ENCODE assay signal across 16 cellular contexts in genomic region chr4:3527914-3528876, GRCh38. TPM values are rescaled to one million over a fixed set of nuclear protein-coding genes. Genes with fewer than 3 reads are reported as not detected.
DNase-seq lines count a peak whose midpoint lies in the region; TF ChIP-seq lines count a peak whose summit lies in the region.
"Had no signal": no experiment of that assay in that cellular context is flagged by ENCODE, and none has a peak within 500 bp of the region (broad histone marks: within the 10 kb centered on the region; RNA-seq: fewer than 3 reads in every experiment).

No MANE protein-coding gene starts in this region.

- H3K27me3 ChIP-seq in right atrium auricular region: no peaks in the 10 kb centered on the region
- H3K27me3 ChIP-seq in neutrophil: no peaks in the 10 kb centered on the region

- H3K4me3 ChIP-seq in right atrium auricular region: no peak overlapping the region
- H3K4me3 ChIP-seq in coronary artery: no peak overlapping the region
- no peak overlapping the region for H3K4me3 ChIP-seq in neutrophil (ENCODE audit: low read depth in 1 of 2, low read length in 1 of 2)
- H3K4me3 ChIP-seq: skin epidermis had no signal

- no peak overlapping the region for H3K27ac ChIP-seq in right atrium auricular region
- no peak overlapping the region for H3K27ac ChIP-seq in coronary artery
- H3K27ac ChIP-seq in neutrophil: peak overlapping the region; percentile 79
- H3K27ac ChIP-seq: skin epidermis had no signal

- DNase-seq in cardiac septum (ENCODE audit: low spot score) (peak; percentile 73), right atrium auricular region (ENCODE audit: low spot score) (no peak), coronary artery (ENCODE audit: low spot score) (peak; percentile 47), DMS153 treated with DMSO at 0.1 percent for 48 hours (lab: John Stamatoyannopoulos, UW; ENCODE audit: unreplicated experiment) (no peak)
- no peak for DNase-seq in stimulated activated CD4-positive, alpha-beta T cell treated with anti-CD3 and anti-CD28 coated beads, Interleukin-1b, Interleukin-23, amount 100 ng/mL, for 48 hours
- DNase-seq in activated CD4-positive, CD25-positive, alpha-beta regulatory T cell treated with anti-CD3 and anti-CD28 coated beads, Interleukin-2, amount 50 U/mL, for 72 hours: no peak
- DNase-seq: ACHN; activated CD8-positive, alpha-beta T cell treated with anti-CD3 and anti-CD28 coated beads for 36 hours; activated naive CD4-positive, alpha-beta T cell; amniotic stem cell; HCEC 1CT; NCI-H1436; NCI-H510A treated with DMSO at 0.1 percent for 48 hours; stimulated activated CD4-positive, alpha-beta T cell treated with anti-CD3 and anti-CD28 coated beads, Interleukin-2, amount 100 ng/mL, for 24 hours had no signal

- peaks cover 0 to 25% of the 10 kb centered on the region in 2 donors for H3K4me1 ChIP-seq in right atrium auricular region
- peaks cover 41 to 42% of the 10 kb centered on the region in 2 experiments for H3K4me1 ChIP-seq in neutrophil (ENCODE audit: control insufficient read depth in 1 of 2, insufficient read depth in 1 of 2, low read depth in 1 of 2, low read length in 1 of 2)

- H3K9me3 ChIP-seq in right atrium auricular region (no peaks in the 10 kb centered on the region), neutrophil (no peaks in the 10 kb centered on the region)

- TF ChIP-seq CTCF in right atrium auricular region (IDR thresholded peaks at IDR 0.05): no peak
- TF ChIP-seq CTCF in coronary artery (IDR thresholded peaks at IDR 0.05): no peak
- TF ChIP-seq CTCF in neutrophil (IDR thresholded peaks at IDR 0.05): no peak

- intact Hi-C loops in cardiac septum (cut with DNase I): no loop called here

- H3K36me3 ChIP-seq in right atrium auricular region (peaks cover 37% of the 10 kb centered on the region), neutrophil (peaks cover 56% of the 10 kb centered on the region)

RNA-seq across cellular contexts. Expression of gene LRPAP1, which starts 4.0 kb away (rescaled TPM):
- total RNA-seq in cardiac septum: 275 TPM
- total RNA-seq in right atrium auricular region: 100 to 1,000 TPM; 256 to 321 TPM

Comparison
In these comparisons a context has a peak if more than half of its experiments do, and no peak if none do; other contexts are left out.
1. DNase-seq: peak in cardiac septum (single experiment) and coronary artery (single experiment); none in right atrium auricular region (single experiment), stimulated activated CD4-positive, alpha-beta T cell treated with anti-CD3 and anti-CD28 coated beads, Interleukin-1b, Interleukin-23, amount 100 ng/mL, for 48 hours (single experiment), activated CD4-positive, CD25-positive, alpha-beta regulatory T cell treated with anti-CD3 and anti-CD28 coated beads, Interleukin-2, amount 50 U/mL, for 72 hours (single experiment) and DMS153 treated with DMSO at 0.1 percent for 48 hours (single experiment).